Comparison of ENCODE assay signal across 12 cellular contexts in the genomic region with DNA sequence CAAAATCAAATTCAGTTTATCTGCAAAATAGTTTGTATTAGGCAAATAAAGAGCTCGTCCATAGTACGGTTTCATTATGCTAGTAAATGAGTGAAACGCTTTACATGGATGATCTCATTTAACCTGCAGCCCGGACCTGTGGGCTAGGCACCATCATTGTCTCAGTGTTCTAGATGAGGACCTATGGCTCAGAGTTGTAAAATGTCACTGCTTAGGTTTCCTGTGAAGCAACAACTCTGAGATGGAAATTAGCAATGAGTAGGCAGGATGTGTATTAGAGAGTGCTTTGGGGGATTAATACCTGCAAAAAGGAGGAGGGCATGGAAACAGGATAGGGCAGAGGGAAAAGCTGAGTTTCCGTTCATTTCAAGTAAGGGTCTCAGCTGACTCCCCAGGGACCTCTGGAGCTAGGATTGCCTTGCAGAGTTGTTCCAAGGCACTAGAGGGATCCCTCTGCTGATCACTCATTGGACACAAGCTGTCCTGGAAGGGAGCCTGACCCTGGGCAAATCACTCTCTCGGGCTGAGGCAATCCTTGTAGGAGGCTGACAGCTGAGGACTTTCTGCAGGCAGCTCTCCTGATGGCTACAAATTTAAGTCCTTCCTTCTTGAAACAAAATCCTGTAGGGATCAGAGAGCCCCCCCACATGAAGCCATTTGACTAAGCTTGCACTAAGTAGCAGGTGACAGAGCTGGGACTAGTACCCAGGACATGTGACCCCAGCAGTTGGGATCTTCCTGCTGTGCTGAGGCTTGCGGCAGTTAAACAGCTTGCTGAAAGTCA. TPM values are rescaled to one million over a fixed set of nuclear protein-coding genes. Genes with fewer than 3 reads are reported as not detected.
DNase-seq lines count a peak whose midpoint lies in the region; ATAC-seq and TF ChIP-seq lines count a peak whose summit lies in the region.
"Had no signal": no experiment of that assay in that cellular context is flagged by ENCODE, and none has a peak within 500 bp of the region (broad histone marks: within the 10 kb centered on the region; RNA-seq: fewer than 3 reads in every experiment).

No MANE protein-coding gene starts in this region.

- H3K9me3 Mint-ChIP-seq in chondrocyte (ENCODE audit: low read depth) (no peaks in the 10 kb centered on the region), progenitor cell of endocrine pancreas (ENCODE audit: low read depth) (peaks cover 6% of the 10 kb centered on the region)

- ATAC-seq in left lung (peak; percentile 25), HG03025 (IDR thresholded peaks at IDR 0.05; ENCODE audit: low FRiP score, unreplicated experiment) (no peak)

- no peaks in the 10 kb centered on the region for H3K4me1 ChIP-seq in HEK293 (ENCODE audit: control insufficient read depth, insufficient read depth, low read length)
- H3K4me1 ChIP-seq in left lung = no peaks in the 10 kb centered on the region

- intact Hi-C loops in left lung (cut with DNase I) = no loop called here

- DNase-seq in AG09309 (ENCODE audit: low read depth) (peak; percentile 13), chondrocyte (ENCODE audit: low spot score) (no peak), left lung (no peak), islet precursor cell (no peak), progenitor cell of endocrine pancreas (ENCODE audit: low spot score, unreplicated experiment) (no peak), SKM-1 (lab: John Stamatoyannopoulos, UW; ENCODE audit: unreplicated experiment) (no peak)
- DNase-seq: activated CD4-positive, CD25-positive, alpha-beta regulatory T cell treated with anti-CD3 and anti-CD28 coated beads, Interleukin-2, amount 50 U/mL, for 72 hours; activated gamma-delta T cell treated with Interleukin-2 at 50 U/mL for 16 hours; midbrain; SIG-M5 had no signal

- H3K27ac Mint-ChIP-seq in chondrocyte (ENCODE audit: unreplicated experiment) (no peak overlapping the region), progenitor cell of endocrine pancreas (no peak overlapping the region)

- H3K4me1 Mint-ChIP-seq in chondrocyte (ENCODE audit: low read depth) (peaks cover 30% of the 10 kb centered on the region), progenitor cell of endocrine pancreas (ENCODE audit: low read depth) (peaks cover 13% of the 10 kb centered on the region)

- no peaks in the 10 kb centered on the region for H3K27me3 Mint-ChIP-seq in chondrocyte (ENCODE audit: low read depth)
- H3K27me3 Mint-ChIP-seq in progenitor cell of endocrine pancreas = peaks cover 17% of the 10 kb centered on the region

- no peak overlapping the region for H3K4me3 Mint-ChIP-seq in chondrocyte (ENCODE audit: unreplicated experiment)
- H3K4me3 Mint-ChIP-seq in progenitor cell of endocrine pancreas (ENCODE audit: low read depth) = no peak overlapping the region

- TF ChIP-seq CTCF in AG09309 (IDR thresholded peaks at IDR 0.05; ENCODE audit: control insufficient read depth, insufficient read depth, low read depth, low read length, missing control alignments) (peak; percentile 23), HEK293 (tag by site-specific recombination; IDR thresholded peaks at IDR 0.05) (no peak), chondrocyte (IDR thresholded peaks at IDR 0.05) (peak; percentile 38), left lung (IDR thresholded peaks at IDR 0.05) (no peak), progenitor cell of endocrine pancreas (IDR thresholded peaks at IDR 0.05; ENCODE audit: unreplicated experiment) (no peak)

- H3K36me3 Mint-ChIP-seq in chondrocyte (ENCODE audit: low read depth) = no peaks in the 10 kb centered on the region
- no peaks in the 10 kb centered on the region for H3K36me3 Mint-ChIP-seq in progenitor cell of endocrine pancreas (ENCODE audit: insufficient read depth)

- H3K36me3 ChIP-seq in HEK293 (ENCODE audit: control insufficient read depth in 2 of 2, insufficient read depth in 1 of 2, low read length in 2 of 2) (no peaks in the 10 kb centered on the region), left lung (no peaks in the 10 kb centered on the region)

- POLR2A ChIA-PET in HEK293 (lab: Yijun Ruan, JAX) = no interaction called here

- CTCF ChIA-PET in HEK293 (lab: Yijun Ruan, JAX) = interaction anchor here (0.8 kb wide), 1 partner anchor 103 kb away, joined by 4 read pairs; no protein-coding TSS in a partner anchor

- H3K27me3 ChIP-seq in left lung = peaks cover 0 to 18% of the 10 kb centered on the region in 2 donors

- no peak overlapping the region for H3K4me3 ChIP-seq in AG09309 (ENCODE audit: control insufficient read depth, low read depth, low read length)
- H3K4me3 ChIP-seq in HEK293 (ENCODE audit: low read depth, low read length) = no peak overlapping the region
- no peak overlapping the region for H3K4me3 ChIP-seq in left lung

- H3K9me3 ChIP-seq in HEK293 (ENCODE audit: control insufficient read depth, insufficient read depth, low read depth, low read length) (no peaks in the 10 kb centered on the region), left lung (no peaks in the 10 kb centered on the region)

- no peak overlapping the region for H3K27ac ChIP-seq in HEK293 (ENCODE audit: extremely low read depth, low read depth, low read length)
- H3K27ac ChIP-seq in left lung = no peak overlapping the region

TF ChIP-seq in HEK293, 187 proteins besides CTCF, POLR2A, EP300 and RAD21:
- no peak for TF ChIP-seq ZBTB48 (tag by site-specific recombination; IDR thresholded peaks at IDR 0.05)
- TF ChIP-seq ZNF488 (tag by site-specific recombination; IDR thresholded peaks at IDR 0.05) = no peak
- TF ChIP-seq PRDM2 (tag by site-specific recombination; IDR thresholded peaks at IDR 0.05; ENCODE audit: borderline replicate concordance) = no peak
- peak; percentile 55 for TF ChIP-seq ZNF664 (tag by site-specific recombination; IDR thresholded peaks at IDR 0.05)
- TF ChIP-seq ZNF501 (tag by site-specific recombination; IDR thresholded peaks at IDR 0.05) = no peak
- TF ChIP-seq ZBTB8A (tag by site-specific recombination; IDR thresholded peaks at IDR 0.05) = no peak
TF ChIP-seq in HEK293: peak in this region for 1.

RNA-seq across cellular contexts. Expression of gene SIX2, which starts 58.8 kb away (rescaled TPM):
- total RNA-seq in chondrocyte = 35.0 to 93.2 TPM (median 35.1 TPM) in 3 replicates
- under 1 TPM; 0.26 to 0.29 TPM for total RNA-seq in left lung
- total RNA-seq in progenitor cell of endocrine pancreas = 4.0 and 7.0 TPM in 2 replicates

Comparison
In these comparisons a context has a peak if more than half of its experiments do, and no peak if none do; other contexts are left out.
1. CTCF ChIP-seq: peak in AG09309 (single experiment) and chondrocyte (single experiment); none in HEK293 (single experiment), left lung (0 of 2) and progenitor cell of endocrine pancreas (single experiment).